In genomic region chr2:65354773-65355172, GRCh38 we compare ENCODE assay signal across 19 cellular contexts.
DNase-seq lines count a peak whose midpoint lies in the region; ATAC-seq and TF ChIP-seq lines count a peak whose summit lies in the region.
"Had no signal": no experiment of that assay in that cellular context is flagged by ENCODE, and none has a peak within 500 bp of the region (broad histone marks: within the 10 kb centered on the region; RNA-seq: fewer than 3 reads in every experiment).

No MANE protein-coding gene starts in this region.

- ATAC-seq in foreskin keratinocyte (peak; percentile 55), upper lobe of right lung (peak; percentile 26)
- ATAC-seq: K562, SK-N-SH treated with all-trans-retinoic acid at 6 μM for 48 hours had no signal

- peak overlapping the region; percentile 35 for H3K27ac ChIP-seq in VCaP
- no peak overlapping the region for H3K27ac ChIP-seq in foreskin keratinocyte
- H3K27ac ChIP-seq in upper lobe of right lung = no peak overlapping the region
- no peak overlapping the region for H3K27ac ChIP-seq in spleen
- H3K27ac ChIP-seq: 22Rv1 had no signal

- H3K27me3 ChIP-seq in foreskin keratinocyte (no peaks in the 10 kb centered on the region), upper lobe of right lung (no peaks in the 10 kb centered on the region), spleen (replicated peaks in 1 of 7) (no peaks in the 10 kb centered on the region)
- H3K27me3 ChIP-seq: Peyer's patch had no signal

- H3K9me3 ChIP-seq in upper lobe of right lung (no peaks in the 10 kb centered on the region), spleen (no peaks in the 10 kb centered on the region)
- H3K9me3 ChIP-seq: Peyer's patch had no signal

- DNase-seq in DMS53 (lab: John Stamatoyannopoulos, UW) (peak; percentile 25), DMS53 treated with DMSO at 0.1 percent for 48 hours (lab: John Stamatoyannopoulos, UW; ENCODE audit: unreplicated experiment) (no peak), foreskin keratinocyte (no peak), upper lobe of right lung (no peak), spleen (no peak), activated gamma-delta T cell treated with Interleukin-2 at 50 U/mL for 16 hours (no peak), SKM-1 treated with dmso at 0.1 percent for 144 hours (lab: John Stamatoyannopoulos, UW; ENCODE audit: unreplicated experiment) (no peak)
- DNase-seq: AML-193, COR-L47, NCI-H1105 treated with DMSO at 0.1 percent for 48 hours, NCI-H1694 treated with DMSO at 0.1 percent for 48 hours, NCI-H2107, NCI-H510A, Right ventricle myocardium superior had no signal

- TF ChIP-seq POLR2A in spleen (IDR thresholded peaks at IDR 0.05) = no peak

- H3K4me3 ChIP-seq in upper lobe of right lung (no peak overlapping the region), spleen (no peak overlapping the region)
- H3K4me3 ChIP-seq: K562, Peyer's patch had no signal

- intact Hi-C loops in upper lobe of right lung (cut with DNase I) = no loop called here
- intact Hi-C loops in spleen (cut with DNase I; ENCODE audit: low total_unique reads) = no loop called here

- TF ChIP-seq CTCF in VCaP (conservative IDR thresholded peaks at IDR 0.05) (no peak), foreskin keratinocyte (conservative IDR thresholded peaks at IDR 0.05) (no peak), upper lobe of right lung (IDR thresholded peaks at IDR 0.05) (no peak), spleen (IDR thresholded peaks at IDR 0.05 in 8 of 11, conservative IDR thresholded peaks at IDR 0.05 in 3 of 11) (no peak)

- no peaks in the 10 kb centered on the region for H3K36me3 ChIP-seq in upper lobe of right lung
- H3K36me3 ChIP-seq in spleen = no peaks in the 10 kb centered on the region
- H3K36me3 ChIP-seq: Peyer's patch had no signal

- H3K4me1 ChIP-seq in foreskin keratinocyte = peaks cover 29% of the 10 kb centered on the region
- H3K4me1 ChIP-seq in upper lobe of right lung = peaks cover 52% of the 10 kb centered on the region
- H3K4me1 ChIP-seq in spleen = peaks cover 6 to 54% (median 24%) of the 10 kb centered on the region in 6 donors

- 87 to 98% (median 92%) methylated on average over 3 of the region's 3 CpGs for WGBS in spleen, 5 donors
